ENCODE assay signal across 9 cellular contexts in the genomic region with DNA sequence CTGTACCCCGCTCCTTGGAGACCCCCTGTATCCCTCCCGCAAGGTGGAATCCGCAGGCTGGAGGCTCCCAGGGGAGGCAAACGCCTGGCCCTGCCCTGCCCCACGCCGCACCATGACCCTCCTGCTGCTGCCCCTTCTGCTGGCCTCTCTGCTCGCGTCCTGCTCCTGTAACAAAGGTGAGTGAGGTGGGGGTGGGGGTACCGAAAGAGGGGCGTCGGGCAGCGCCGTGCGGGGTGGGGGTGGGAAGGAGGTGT. TPM values are rescaled to one million over a fixed set of nuclear protein-coding genes. Genes with fewer than 3 reads are reported as not detected.
DNase-seq lines count a peak whose midpoint lies in the region; ATAC-seq and TF ChIP-seq lines count a peak whose summit lies in the region.
"Had no signal": no experiment of that assay in that cellular context is flagged by ENCODE, and none has a peak within 500 bp of the region (broad histone marks: within the 10 kb centered on the region; RNA-seq: fewer than 3 reads in every experiment).

No MANE protein-coding gene starts in this region.

- no peaks in the 10 kb centered on the region for H3K27me3 Mint-ChIP-seq in chondrocyte (ENCODE audit: low read depth)
- H3K27me3 Mint-ChIP-seq in naive B cell: no peaks in the 10 kb centered on the region

- H3K27ac Mint-ChIP-seq in chondrocyte (ENCODE audit: unreplicated experiment) (peak overlapping the region; percentile 73), naive B cell (peak overlapping the region in 4 of 6 donors; percentile 81 to 94 (median 84))

- H3K36me3 Mint-ChIP-seq in chondrocyte (ENCODE audit: low read depth) (peaks cover 5% of the 10 kb centered on the region), naive B cell (no peaks in the 10 kb centered on the region)

- H3K27ac ChIP-seq in C4-2B: peak overlapping the region; percentile 73

- H3K9me3 Mint-ChIP-seq in chondrocyte (ENCODE audit: low read depth) (no peaks in the 10 kb centered on the region), naive B cell (no peaks in the 10 kb centered on the region)

- peaks cover 26% of the 10 kb centered on the region for H3K4me1 Mint-ChIP-seq in chondrocyte (ENCODE audit: low read depth)
- H3K4me1 Mint-ChIP-seq in naive B cell: peaks cover 30 to 31% (median 31%) of the 10 kb centered on the region in 3 donors

- TF ChIP-seq CTCF in C4-2B (conservative IDR thresholded peaks at IDR 0.05) (no peak), chondrocyte (IDR thresholded peaks at IDR 0.05) (no peak)

- ATAC-seq in HG03342 (IDR thresholded peaks at IDR 0.05; ENCODE audit: unreplicated experiment): peak; percentile 19
- no peak for ATAC-seq in naive B cell (ENCODE audit: low read depth in 2 of 2)

- DNase-seq in chondrocyte (ENCODE audit: low spot score) (no peak), naive B cell (no peak), GM03348 (ENCODE audit: low spot score) (no peak), posterior vena cava (ENCODE audit: low spot score) (no peak), NCI-H1048 (lab: John Stamatoyannopoulos, UW) (no peak)
- DNase-seq in activated CD4-positive, alpha-beta T cell treated with anti-CD3 and anti-CD28 coated beads, Interleukin-2, amount 50 U/mL, for 1 hour: no peak

- peak overlapping the region; percentile 89 for H3K4me3 Mint-ChIP-seq in chondrocyte (ENCODE audit: unreplicated experiment)
- peak overlapping the region; percentile 88 to 97 (median 92) for H3K4me3 Mint-ChIP-seq in naive B cell

- intact Hi-C loops in posterior vena cava (cut with DNase I): no loop called here

RNA-seq across cellular contexts. Expression of gene CLSTN3, which starts 0.3 kb away (rescaled TPM):
- total RNA-seq in chondrocyte: 15.5 to 19.9 TPM (median 18.2 TPM) in 3 replicates
- 1 to 10 TPM in 5 of 6 donors, not detected in 1; 1.7 to 3.4 (median 2.9) TPM for polyA plus RNA-seq in naive B cell (ENCODE audit: low read depth in 6 of 6)
- 10 to 100 TPM; 31.0 to 31.7 TPM for total RNA-seq in posterior vena cava

RNA-seq across cellular contexts. Expression of gene RBP5, which starts 1.8 kb away (rescaled TPM):
- total RNA-seq in chondrocyte (not detected in 3 replicates), posterior vena cava (1 to 10 TPM; 5.1 to 5.7 TPM)
- under 1 TPM in 1 of 6 donors, not detected in 5; 0.51 TPM for polyA plus RNA-seq in naive B cell (ENCODE audit: low read depth in 6 of 6)
- total RNA-seq: lung microvascular endothelial cell had no signal

RNA-seq across cellular contexts. Expression of gene C1RL, which starts 21.4 kb away (rescaled TPM):
- total RNA-seq in chondrocyte (20.3 to 21.0 TPM (median 20.4 TPM) in 3 replicates), posterior vena cava (100 to 1,000 TPM in 1 of 2 donors, 10 to 100 TPM in 1; 79.5 to 122 TPM)
- polyA plus RNA-seq in naive B cell (ENCODE audit: low read depth in 6 of 6): 1 to 10 TPM; 2.4 to 9.6 (median 3.5) TPM

RNA-seq across cellular contexts. Expression of gene C1R, which starts 38.2 kb away (rescaled TPM):
- 19.7 to 21.9 TPM (median 19.8 TPM) in 3 replicates for total RNA-seq in chondrocyte
- 1 to 10 TPM in 4 of 6 donors, under 1 TPM in 1, not detected in 1; 0.95 to 3.1 (median 1.9) TPM for polyA plus RNA-seq in naive B cell (ENCODE audit: low read depth in 6 of 6)
- total RNA-seq in posterior vena cava: 1,000 to 10,000 TPM; 1,008 to 1,686 TPM

RNA-seq across cellular contexts. Expression of gene PEX5, which starts 59.0 kb away (rescaled TPM):
- total RNA-seq in chondrocyte: 25.1 to 26.0 TPM (median 25.5 TPM) in 3 replicates
- 10 to 100 TPM in 4 of 6 donors, 1 to 10 TPM in 2; 8.3 to 15.3 (median 12.3) TPM for polyA plus RNA-seq in naive B cell (ENCODE audit: low read depth in 6 of 6)
- total RNA-seq in posterior vena cava: 10 to 100 TPM; 34.7 to 39.6 TPM
